In genomic region chr2:239133945-239134570, GRCh38 we compare ENCODE assay signal across 23 cellular contexts.
A peak's percentile ranks its signal among the peaks of the same experiment; 100 is the strongest.
DNase-seq lines count a peak whose midpoint lies in the region; ATAC-seq, FAIRE-seq and TF ChIP-seq lines count a peak whose summit lies in the region.
"Had no signal": no experiment of that assay in that cellular context is flagged by ENCODE, and none has a peak within 500 bp of the region (broad histone marks: within the 10 kb centered on the region; RNA-seq: fewer than 3 reads in every experiment).

No MANE protein-coding gene starts in this region.

- no peak for FAIRE-seq in HepG2 (lab: Jason Lieb, UNC)
- FAIRE-seq: A549, D721Med, G401.6, GM12891 had no signal

- H3K4me1 Mint-ChIP-seq in activated CD4-positive, alpha-beta memory T cell treated with anti-CD3 and anti-CD28 coated beads for 36 hours (ENCODE audit: low read depth): no peaks in the 10 kb centered on the region
- peaks cover 12% of the 10 kb centered on the region for H3K4me1 Mint-ChIP-seq in activated CD4-positive, alpha-beta memory T cell treated with anti-CD3 and anti-CD28 coated beads, Interleukin-2, amount 10 ng/mL, durations not matched to agents 7 days and 5 days
- H3K4me1 Mint-ChIP-seq: B cell had no signal

- no peaks in the 10 kb centered on the region for H3K27me3 Mint-ChIP-seq in activated CD4-positive, alpha-beta memory T cell treated with anti-CD3 and anti-CD28 coated beads for 36 hours
- H3K27me3 Mint-ChIP-seq in activated CD4-positive, alpha-beta memory T cell treated with anti-CD3 and anti-CD28 coated beads, Interleukin-2, amount 10 ng/mL, durations not matched to agents 7 days and 5 days: no peaks in the 10 kb centered on the region
- H3K27me3 Mint-ChIP-seq: B cell; CD4-positive, alpha-beta T cell had no signal

- TF ChIP-seq EP300 in HepG2 (IDR thresholded peaks at IDR 0.05; ENCODE audit: low read depth in 2 of 2, low read length in 2 of 2) (no peak), HepG2 (CRISPR knock-in tag; IDR thresholded peaks at IDR 0.05; ENCODE audit: borderline replicate concordance) (no peak)

- ATAC-seq in Right ventricle myocardium superior (ENCODE audit: poor library complexity) (no peak), HepG2 (no peak), right lobe of liver (no peak), GM18861 (IDR thresholded peaks at IDR 0.05; ENCODE audit: unreplicated experiment) (no peak)
- ATAC-seq: A549; CD8-positive, alpha-beta T cell had no signal

- intact Hi-C loops in activated CD4-positive, alpha-beta memory T cell treated with anti-CD3 and anti-CD28 coated beads for 36 hours (cut with micrococcal nuclease): no loop called here
- intact Hi-C loops in Right ventricle myocardium superior (cut with DNase I) (no loop called here), left ventricle myocardium inferior (cut with micrococcal nuclease) (no loop called here), HepG2 (cut with micrococcal nuclease; ENCODE audit: unreplicated experiment) (no loop called here), right lobe of liver (cut with DNase I) (no loop called here)

- TF ChIP-seq POLR2A in HepG2 (IDR thresholded peaks at IDR 0.05; ENCODE audit: insufficient read depth in 1 of 2, low read depth in 2 of 2, low read length in 2 of 2) (no peak), right lobe of liver (IDR thresholded peaks at IDR 0.05) (no peak)

- H3K9me3 ChIP-seq in left ventricle myocardium inferior (replicated peaks) (no peaks in the 10 kb centered on the region), HepG2 (ENCODE audit: low read length) (no peaks in the 10 kb centered on the region), right lobe of liver (no peaks in the 10 kb centered on the region)
- H3K9me3 ChIP-seq: A549, Caco-2 had no signal

- H2AFZ ChIP-seq in HepG2 (ENCODE audit: low read length): no peak overlapping the region

- no TSS peak for BruUV-seq in HepG2 (replicated peaks; lab: Mats Ljungman, UMichigan)

- H3K4me3 Mint-ChIP-seq in activated CD4-positive, alpha-beta memory T cell treated with anti-CD3 and anti-CD28 coated beads for 36 hours: no peak overlapping the region
- no peak overlapping the region for H3K4me3 Mint-ChIP-seq in activated CD4-positive, alpha-beta memory T cell treated with anti-CD3 and anti-CD28 coated beads, Interleukin-2, amount 10 ng/mL, durations not matched to agents 7 days and 5 days
- H3K4me3 Mint-ChIP-seq: B cell; CD4-positive, alpha-beta T cell; CD8-positive, alpha-beta T cell had no signal

- peak overlapping the region; percentile 34 for H3K27ac Mint-ChIP-seq in activated CD4-positive, alpha-beta memory T cell treated with anti-CD3 and anti-CD28 coated beads for 36 hours
- no peak overlapping the region for H3K27ac Mint-ChIP-seq in activated CD4-positive, alpha-beta memory T cell treated with anti-CD3 and anti-CD28 coated beads, Interleukin-2, amount 10 ng/mL, durations not matched to agents 7 days and 5 days
- H3K27ac Mint-ChIP-seq: B cell; CD4-positive, alpha-beta T cell; CD8-positive, alpha-beta T cell had no signal

- H3K4me1 ChIP-seq in left ventricle myocardium inferior (peaks cover 25% of the 10 kb centered on the region), HepG2 (ENCODE audit: insufficient read depth, low read length) (no peaks in the 10 kb centered on the region), right lobe of liver (no peaks in the 10 kb centered on the region)
- H3K4me1 ChIP-seq: A549, Caco-2 had no signal

- in situ Hi-C loops in HepG2 (cut with HindIII; ENCODE audit: extremely low pct_ligation_motif_present, low pct_unique_long_range_greater_than_20kb): no loop called here

- H3K4me3 ChIP-seq in left ventricle myocardium inferior (no peak overlapping the region), HepG2 (replicated peaks in 1 of 3; ENCODE audit: insufficient read depth in 1 of 3, low read depth in 2 of 3, low read length in 3 of 3) (no peak overlapping the region), right lobe of liver (no peak overlapping the region)
- H3K4me3 ChIP-seq: A549; BLaER1 treated with 17β-estradiol and CSF1 and Interleukin-3, amounts not matched to agents 10 nM and 100 nM had no signal

- WGBS in HepG2 (ENCODE audit: low lambda C conversion rate): 94% methylated on average over 27 of the region's 28 CpGs
- WGBS in right lobe of liver (ENCODE audit: insufficient coverage, low coverage, low lambda C conversion rate, missing lambda C conversion rate): 91% methylated on average over 14 of the region's 28 CpGs

- H3K9me3 Mint-ChIP-seq in activated CD4-positive, alpha-beta memory T cell treated with anti-CD3 and anti-CD28 coated beads for 36 hours: peaks cover 3% of the 10 kb centered on the region
- H3K9me3 Mint-ChIP-seq in activated CD4-positive, alpha-beta memory T cell treated with anti-CD3 and anti-CD28 coated beads, Interleukin-2, amount 10 ng/mL, durations not matched to agents 7 days and 5 days: no peaks in the 10 kb centered on the region
- H3K9me3 Mint-ChIP-seq: CD4-positive, alpha-beta T cell had no signal

- no peak overlapping the region for H3K4me2 ChIP-seq in HepG2 (ENCODE audit: low read depth, low read length)
- H3K4me2 ChIP-seq: A549; BLaER1 treated with 17β-estradiol and CSF1 and Interleukin-3, amounts not matched to agents 10 nM and 100 nM had no signal

- CTCF ChIA-PET in activated CD4-positive, alpha-beta memory T cell treated with anti-CD3 and anti-CD28 coated beads for 36 hours (lab: Charles Lee): no interaction called here
- CTCF ChIA-PET in activated CD4-positive, alpha-beta memory T cell treated with anti-CD3 and anti-CD28 coated beads, Interleukin-2, amount 10 ng/mL, durations not matched to agents 7 days and 5 days (lab: Charles Lee): no interaction called here
- CTCF ChIA-PET in HepG2 (lab: Yijun Ruan, JAX; ENCODE audit: low intra/inter-chr PET ratio, low total read pairs): no interaction called here

- no peak for DNase-seq in activated CD4-positive, alpha-beta memory T cell treated with anti-CD3 and anti-CD28 coated beads for 36 hours
- no peak for DNase-seq in activated CD4-positive, alpha-beta memory T cell treated with anti-CD3 and anti-CD28 coated beads, Interleukin-2, amount 10 ng/mL, durations not matched to agents 7 days and 5 days
- DNase-seq in Right ventricle myocardium superior: peak; percentile 24
- no peak for DNase-seq in left ventricle myocardium inferior
- no peak for DNase-seq in HepG2 (ENCODE audit: low spot score)
- no peak for DNase-seq in right lobe of liver
- DNase-seq: AML-193; Caco-2; Calu3; CD4-positive, alpha-beta T cell; CD8-positive, alpha-beta T cell; DMS79 treated with DMSO at 0.1 percent for 48 hours; GF-D8 had no signal

- TF ChIP-seq RAD21 in HepG2 (CRISPR knock-in tag; IDR thresholded peaks at IDR 0.05): no peak

- H3K9ac ChIP-seq in HepG2 (ENCODE audit: insufficient read depth, low read depth, low read length): no peak overlapping the region
- H3K9ac ChIP-seq: BLaER1 treated with 17β-estradiol and CSF1 and Interleukin-3, amounts not matched to agents 10 nM and 100 nM had no signal

- H3K27me3 ChIP-seq in left ventricle myocardium inferior (ENCODE audit: low read depth) (no peaks in the 10 kb centered on the region), HepG2 (ENCODE audit: control insufficient read depth in 1 of 2, insufficient read depth in 2 of 2, low read length in 2 of 2) (no peaks in the 10 kb centered on the region), right lobe of liver (no peaks in the 10 kb centered on the region)
- H3K27me3 ChIP-seq: BLaER1 treated with 17β-estradiol and CSF1 and Interleukin-3, amounts not matched to agents 10 nM and 100 nM had no signal

- no peak for TF ChIP-seq CTCF in left ventricle myocardium inferior (IDR thresholded peaks at IDR 0.05; ENCODE audit: borderline replicate concordance)
- no peak for TF ChIP-seq CTCF in HepG2 (CRISPR knock-in tag; IDR thresholded peaks at IDR 0.05)
- TF ChIP-seq CTCF in right lobe of liver (IDR thresholded peaks at IDR 0.05): no peak

- POLR2A ChIA-PET in activated CD4-positive, alpha-beta memory T cell treated with anti-CD3 and anti-CD28 coated beads for 36 hours (lab: Charles Lee): no interaction called here
- POLR2A ChIA-PET in activated CD4-positive, alpha-beta memory T cell treated with anti-CD3 and anti-CD28 coated beads, Interleukin-2, amount 10 ng/mL, durations not matched to agents 7 days and 5 days (lab: Charles Lee): interaction anchor here (1.0 kb wide), 1 partner anchor 11 kb away, joined by 3 read pairs; no protein-coding TSS in a partner anchor
- POLR2A ChIA-PET in HepG2 (lab: Yijun Ruan, JAX): no interaction called here

- H3K79me2 ChIP-seq in HepG2 (ENCODE audit: insufficient read depth, low read length): no peaks in the 10 kb centered on the region

- H3K36me3 Mint-ChIP-seq in activated CD4-positive, alpha-beta memory T cell treated with anti-CD3 and anti-CD28 coated beads for 36 hours: peaks cover 45% of the 10 kb centered on the region
- peaks cover 72% of the 10 kb centered on the region for H3K36me3 Mint-ChIP-seq in activated CD4-positive, alpha-beta memory T cell treated with anti-CD3 and anti-CD28 coated beads, Interleukin-2, amount 10 ng/mL, durations not matched to agents 7 days and 5 days (ENCODE audit: low read depth)

- H4K20me1 ChIP-seq in HepG2 (ENCODE audit: insufficient read depth, low read length): peaks cover 3% of the 10 kb centered on the region; the same call in 1 of the 2 replicates

- H3K27ac ChIP-seq in left ventricle myocardium inferior (replicated peaks) (no peak overlapping the region), HepG2 (ENCODE audit: extremely low read length, insufficient read depth, low read length) (no peak overlapping the region), right lobe of liver (no peak overlapping the region), temporal lobe (ENCODE audit: low read depth, low read length) (peak overlapping the region; percentile 18)
- H3K27ac ChIP-seq: 22Rv1; A549; BLaER1 treated with 17β-estradiol and CSF1 and Interleukin-3, amounts not matched to agents 10 nM and 100 nM; C4-2B had no signal

- peaks cover 92% of the 10 kb centered on the region for H3K36me3 ChIP-seq in left ventricle myocardium inferior
- peaks cover 21 to 74% of the 10 kb centered on the region in 2 experiments for H3K36me3 ChIP-seq in HepG2 (replicated peaks in 1 of 2; ENCODE audit: control insufficient read depth in 1 of 2, insufficient read depth in 2 of 2, low read length in 2 of 2)
- peaks cover 0 to 35% (median under 1%) of the 10 kb centered on the region in 4 donors for H3K36me3 ChIP-seq in right lobe of liver

TF ChIP-seq in HepG2, 621 proteins besides CTCF, POLR2A, EP300 and RAD21:
- no peak for TF ChIP-seq ZNF792 (CRISPR knock-in tag; IDR thresholded peaks at IDR 0.05)
- peak; percentile 39 for TF ChIP-seq AGO2 (optimal IDR thresholded peaks at IDR 0.05; ENCODE audit: low read depth, low read length)
TF ChIP-seq in HepG2: peak in this region for 1.
